14 cellular contexts compared by ENCODE assay signal in genomic region chr9:972512-973294, GRCh38. TPM values are rescaled to one million over a fixed set of nuclear protein-coding genes. Genes with fewer than 3 reads are reported as not detected.
DNase-seq lines count a peak whose midpoint lies in the region; ATAC-seq lines count a peak whose summit lies in the region.
"Had no signal": no experiment of that assay in that cellular context is flagged by ENCODE, and none has a peak within 500 bp of the region (broad histone marks: within the 10 kb centered on the region; RNA-seq: fewer than 3 reads in every experiment).

No MANE protein-coding gene starts in this region.

- H3F3A ChIP-seq in GM23248 (ENCODE audit: insufficient read depth), result no peaks in the 10 kb centered on the region

- no peak overlapping the region for H3K27ac Mint-ChIP-seq in activated naive CD8-positive, alpha-beta T cell treated with anti-CD3 and anti-CD28 coated beads for 36 hours

- peak overlapping the region; percentile 39; the same call in 1 of the 2 replicates for H2AFZ ChIP-seq in GM23248

- H3K79me2 ChIP-seq in GM23248 (ENCODE audit: insufficient read depth), result no peaks in the 10 kb centered on the region

- H3K27ac ChIP-seq in GM23248, result no peak overlapping the region
- no peak overlapping the region for H3K27ac ChIP-seq in iPS-20b (ENCODE audit: low read length)
- H3K27ac ChIP-seq: HL-60 had no signal

- H3K4me1 Mint-ChIP-seq in activated naive CD8-positive, alpha-beta T cell treated with anti-CD3 and anti-CD28 coated beads for 36 hours, result peaks cover 21% of the 10 kb centered on the region

- peaks cover 2% of the 10 kb centered on the region for H3K36me3 Mint-ChIP-seq in activated naive CD8-positive, alpha-beta T cell treated with anti-CD3 and anti-CD28 coated beads for 36 hours

- no peak overlapping the region for H3K9ac ChIP-seq in GM23248
- H3K9ac ChIP-seq in iPS-20b (ENCODE audit: low read depth, low read length), result no peak overlapping the region

- H3K36me3 ChIP-seq in GM23248 (ENCODE audit: low read depth) (no peaks in the 10 kb centered on the region), iPS-20b (ENCODE audit: insufficient read depth, low read depth, low read length) (no peaks in the 10 kb centered on the region)

- H3K27me3 ChIP-seq in GM23248 (replicated peaks; ENCODE audit: insufficient read depth) (peaks cover 90% of the 10 kb centered on the region), iPS-20b (ENCODE audit: insufficient read depth, low read length) (peaks cover 100% of the 10 kb centered on the region)

- peak overlapping the region; percentile 23; the same call in 1 of the 2 replicates for H3K4me3 ChIP-seq in GM23248
- H3K4me3 ChIP-seq in iPS-20b (ENCODE audit: low read length), result peak overlapping the region; percentile 53

- peak overlapping the region; percentile 20 for H3K4me2 ChIP-seq in GM23248 (ENCODE audit: unreplicated experiment)

- peaks cover 90% of the 10 kb centered on the region for H3K27me3 Mint-ChIP-seq in activated naive CD8-positive, alpha-beta T cell treated with anti-CD3 and anti-CD28 coated beads for 36 hours

- H3K9me2 ChIP-seq in GM23248 (ENCODE audit: insufficient read depth), result no peaks in the 10 kb centered on the region

- H3K9me3 ChIP-seq in GM23248 (ENCODE audit: low read depth) (no peaks in the 10 kb centered on the region), iPS-20b (ENCODE audit: insufficient read depth, low read depth, low read length) (no peaks in the 10 kb centered on the region; the same call in 1 of the 2 replicates)

- WGBS in GM23248 (ENCODE audit: low coverage in 1 of 2, low lambda C conversion rate in 2 of 2, missing lambda C conversion rate in 2 of 2), 2 experiments, result 13% methylated on average over 66 to 68 of the region's 68 CpGs

- H4K20me1 ChIP-seq in GM23248 (ENCODE audit: insufficient read depth), result no peaks in the 10 kb centered on the region

- no peaks in the 10 kb centered on the region for H3K9me3 Mint-ChIP-seq in activated naive CD8-positive, alpha-beta T cell treated with anti-CD3 and anti-CD28 coated beads for 36 hours

- ATAC-seq in HG02938 (IDR thresholded peaks at IDR 0.05; ENCODE audit: unreplicated experiment) (no peak), HG03521 (IDR thresholded peaks at IDR 0.05; ENCODE audit: unreplicated experiment) (no peak)

- DNase-seq in GM23248 (no peak), retina (peak; percentile 70), SIG-M5 (lab: John Stamatoyannopoulos, UW) (no peak)
- no peak for DNase-seq in activated naive CD8-positive, alpha-beta T cell treated with anti-CD3 and anti-CD28 coated beads for 36 hours
- no peak for DNase-seq in stimulated activated naive CD4-positive, alpha-beta T cell (lab: John Stamatoyannopoulos, UW)
- DNase-seq: DMS79, GOT3, NCI-H2029 had no signal

- H3K4me1 ChIP-seq in GM23248 (ENCODE audit: insufficient read depth) (no peaks in the 10 kb centered on the region), iPS-20b (ENCODE audit: insufficient read depth, low read length) (no peaks in the 10 kb centered on the region; the same call in 1 of the 2 replicates)

- in situ Hi-C loops in GM23248 (cut with MboI), result no loop called here

- peak overlapping the region; percentile 42 for H3K4me3 Mint-ChIP-seq in activated naive CD8-positive, alpha-beta T cell treated with anti-CD3 and anti-CD28 coated beads for 36 hours

RNA-seq across cellular contexts. Expression of gene DMRT3, which starts 3.8 kb away (rescaled TPM):
- total RNA-seq in GM23248 (2014; rRNA removed; shearing (Covaris generic)), result not detected in 2 replicates
- not detected in 2 replicates for polyA plus RNA-seq in GM23248 (2016; fragmentation: Nextera tagmentation; extraction: Ambion mirVana)
- total RNA-seq in activated naive CD8-positive, alpha-beta T cell treated with anti-CD3 and anti-CD28 coated beads for 36 hours, result not detected
- total RNA-seq: activated CD8-positive, alpha-beta memory T cell treated with anti-CD3 and anti-CD28 coated beads for 36 hours; kidney had no signal
